Comparison of ENCODE assay signal across 1 cellular context in genomic region chr9:16509946-16510504, GRCh38.
TF ChIP-seq lines count a peak whose summit lies in the region.

No MANE protein-coding gene starts in this region.

TF ChIP-seq in A549, 52 proteins besides CTCF, POLR2A, EP300 and RAD21 (continued from another document):
- TF ChIP-seq MAFK (IDR thresholded peaks at IDR 0.05; ENCODE audit: partially characterized antibody): peak; percentile 73
- no peak for TF ChIP-seq TFCP2L1 (CRISPR knock-in tag; IDR thresholded peaks at IDR 0.05)
- no peak for TF ChIP-seq HMGXB4 (CRISPR knock-in tag; IDR thresholded peaks at IDR 0.05; ENCODE audit: borderline replicate concordance)
- TF ChIP-seq HDAC2 (IDR thresholded peaks at IDR 0.05): no peak
